In genomic region chr13:98222081-98222554, GRCh38 we compare ENCODE assay signal across 1 cellular context.
A peak's percentile ranks its signal among the peaks of the same experiment; 100 is the strongest.
TF ChIP-seq lines count a peak whose summit lies in the region.

No MANE protein-coding gene starts in this region.

TF ChIP-seq in HEK293, 187 proteins besides CTCF, POLR2A, EP300 and RAD21 (continued from another document):
- TF ChIP-seq PRDM6 (tag by site-specific recombination; IDR thresholded peaks at IDR 0.05) (peak; percentile 44; the same call in 1 of the 2 replicates), ZNF354C (tag by site-specific recombination; IDR thresholded peaks at IDR 0.05; ENCODE audit: borderline replicate concordance, low read depth) (no peak), ZNF792 (tag by site-specific recombination; IDR thresholded peaks at IDR 0.05) (no peak), GLIS1 (tag by site-specific recombination; IDR thresholded peaks at IDR 0.05) (no peak), ZNF555 (tag by site-specific recombination; conservative IDR thresholded peaks at IDR 0.05) (no peak), ZNF629 (tag by site-specific recombination; IDR thresholded peaks at IDR 0.05) (no peak), KLF9 (tag by site-specific recombination; IDR thresholded peaks at IDR 0.05; ENCODE audit: low read depth) (no peak), KLF1 (tag by site-specific recombination; IDR thresholded peaks at IDR 0.05) (no peak), ZBTB48 (tag by site-specific recombination; IDR thresholded peaks at IDR 0.05) (no peak)
